1 cellular context compared by ENCODE assay signal in genomic region chr3:52596658-52597265, GRCh38.
TF ChIP-seq lines count a peak whose summit lies in the region.

No MANE protein-coding gene starts in this region.

TF ChIP-seq in WTC11, 78 proteins besides CTCF, POLR2A, EP300 and RAD21 (continued from another document):
- TF ChIP-seq JUN (CRISPR knock-in tag; IDR thresholded peaks at IDR 0.05) (no peak), ARID4B (CRISPR knock-in tag; IDR thresholded peaks at IDR 0.05; ENCODE audit: borderline replicate concordance) (no peak), AFF4 (CRISPR knock-in tag; IDR thresholded peaks at IDR 0.05; ENCODE audit: borderline replicate concordance) (no peak)
